9 cellular contexts compared by ENCODE assay signal in genomic region chr7:140641532-140642191, GRCh38. TPM values are rescaled to one million over a fixed set of nuclear protein-coding genes. Genes with fewer than 3 reads are reported as not detected.
DNase-seq lines count a peak whose midpoint lies in the region; TF ChIP-seq lines count a peak whose summit lies in the region.
"Had no signal": no experiment of that assay in that cellular context is flagged by ENCODE, and none has a peak within 500 bp of the region (broad histone marks: within the 10 kb centered on the region; RNA-seq: fewer than 3 reads in every experiment).

No MANE protein-coding gene starts in this region.

- no peaks in the 10 kb centered on the region for H4K20me1 ChIP-seq in hepatocyte (ENCODE audit: insufficient read depth, poor library complexity, severe bottlenecking)

- H3K27me3 ChIP-seq in WERI-Rb-1 (ENCODE audit: insufficient read depth, low read depth, severe bottlenecking), result no peaks in the 10 kb centered on the region
- H3K27me3 ChIP-seq in hepatocyte, result peaks cover 6% of the 10 kb centered on the region
- H3K27me3 ChIP-seq in BE2C, result no peaks in the 10 kb centered on the region

- DNase-seq in WERI-Rb-1 (peak; percentile 25), hepatocyte (ENCODE audit: low spot score) (no peak), posterior vena cava (ENCODE audit: low spot score) (peak; percentile 75), amniotic stem cell (lab: John Stamatoyannopoulos, UW) (no peak), T-helper 9 cell (no peak), BE2C (no peak), NCI-H1092 (lab: John Stamatoyannopoulos, UW) (no peak)

- H3K4me1 ChIP-seq in ES-I3 (ENCODE audit: insufficient read depth, low read length), result peaks cover 23% of the 10 kb centered on the region
- peaks cover 24% of the 10 kb centered on the region for H3K4me1 ChIP-seq in hepatocyte (ENCODE audit: insufficient read depth)
- peaks cover 3% of the 10 kb centered on the region; the same call in 1 of the 2 replicates for H3K4me1 ChIP-seq in BE2C

- H3K36me3 ChIP-seq in ES-I3 (ENCODE audit: insufficient read depth, low read length) (no peaks in the 10 kb centered on the region; the same call in 1 of the 2 replicates), WERI-Rb-1 (peaks cover 27% of the 10 kb centered on the region), hepatocyte (replicated peaks; ENCODE audit: insufficient read depth, low read depth) (no peaks in the 10 kb centered on the region), BE2C (no peaks in the 10 kb centered on the region)
- H3K36me3 ChIP-seq: adrenal gland had no signal

- peak overlapping the region; percentile 96 for H3K4me2 ChIP-seq in hepatocyte

- WGBS in hepatocyte (ENCODE audit: low lambda C conversion rate, missing lambda C conversion rate), result 54% methylated on average over 14 of the region's 14 CpGs

- H3K79me2 ChIP-seq in hepatocyte, result peaks cover 7% of the 10 kb centered on the region

- intact Hi-C loops in posterior vena cava (cut with DNase I), result no loop called here

- H2AFZ ChIP-seq in hepatocyte, result peak overlapping the region; percentile 84

- peak overlapping the region; percentile 68 for H3K9ac ChIP-seq in ES-I3 (ENCODE audit: low read depth, low read length)

- no peak for TF ChIP-seq CTCF in WERI-Rb-1 (IDR thresholded peaks at IDR 0.05; ENCODE audit: low read depth, low read length)
- TF ChIP-seq CTCF in hepatocyte (IDR thresholded peaks at IDR 0.05; ENCODE audit: poor library complexity), result no peak
- no peak for TF ChIP-seq CTCF in BE2C (IDR thresholded peaks at IDR 0.05; ENCODE audit: low read depth, low read length)

- H3K9me3 ChIP-seq in ES-I3 (ENCODE audit: control insufficient read depth, insufficient read depth, low read length) (no peaks in the 10 kb centered on the region), WERI-Rb-1 (ENCODE audit: severe bottlenecking) (no peaks in the 10 kb centered on the region), hepatocyte (ENCODE audit: low read depth) (no peaks in the 10 kb centered on the region), BE2C (no peaks in the 10 kb centered on the region)
- H3K9me3 ChIP-seq: adrenal gland had no signal

- H3K4me3 ChIP-seq in WERI-Rb-1 (ENCODE audit: low read depth, low read length), result peak overlapping the region; percentile 62
- no peak overlapping the region for H3K4me3 ChIP-seq in hepatocyte
- H3K4me3 ChIP-seq in BE2C (ENCODE audit: low read depth, low read length), result no peak overlapping the region

- H3K27ac ChIP-seq in WERI-Rb-1, result peak overlapping the region; percentile 88
- peak overlapping the region; percentile 88 for H3K27ac ChIP-seq in hepatocyte

- no peaks in the 10 kb centered on the region for H3K9me2 ChIP-seq in hepatocyte (replicated peaks; ENCODE audit: insufficient read depth)

RNA-seq across cellular contexts. Expression of gene DENND2A, which starts 1.0 kb away (rescaled TPM):
- 5.9 and 6.7 TPM in 2 replicates for total RNA-seq in hepatocyte
- polyA plus RNA-seq in hepatocyte, result 8.4 and 8.8 TPM in 2 replicates
- total RNA-seq in posterior vena cava, result 10 to 100 TPM; 13.7 to 26.4 TPM
- polyA plus RNA-seq in BE2C (2012; ENCODE audit: insufficient read depth, insufficient read length, low read depth), result 1.8 TPM

RNA-seq across cellular contexts. Expression of gene ADCK2, which starts 31.1 kb away (rescaled TPM):
- 22.4 and 22.8 TPM in 2 replicates for total RNA-seq in hepatocyte
- polyA plus RNA-seq in hepatocyte, result 24.2 and 25.3 TPM in 2 replicates
- total RNA-seq in posterior vena cava, result 10 to 100 TPM; 12.3 to 16.1 TPM
- polyA plus RNA-seq in BE2C (2012; ENCODE audit: insufficient read depth, insufficient read length, low read depth), result 8.0 TPM

RNA-seq across cellular contexts. Expression of gene NDUFB2, which starts 54.8 kb away (rescaled TPM):
- total RNA-seq in hepatocyte, result 343 and 372 TPM in 2 replicates
- 312 and 379 TPM in 2 replicates for polyA plus RNA-seq in hepatocyte
- total RNA-seq in posterior vena cava, result 100 to 1,000 TPM; 179 to 198 TPM
- polyA plus RNA-seq in BE2C (2012; ENCODE audit: insufficient read depth, insufficient read length, low read depth), result 305 TPM

Comparison
In these comparisons a context has a peak if more than half of its experiments do, and no peak if none do; other contexts are left out.
1. DNase-seq: peak in WERI-Rb-1 (single experiment) and posterior vena cava (single experiment); none in hepatocyte (single experiment), amniotic stem cell (single experiment), T-helper 9 cell (single experiment), BE2C (single experiment) and NCI-H1092 (single experiment).